In the genomic region with DNA sequence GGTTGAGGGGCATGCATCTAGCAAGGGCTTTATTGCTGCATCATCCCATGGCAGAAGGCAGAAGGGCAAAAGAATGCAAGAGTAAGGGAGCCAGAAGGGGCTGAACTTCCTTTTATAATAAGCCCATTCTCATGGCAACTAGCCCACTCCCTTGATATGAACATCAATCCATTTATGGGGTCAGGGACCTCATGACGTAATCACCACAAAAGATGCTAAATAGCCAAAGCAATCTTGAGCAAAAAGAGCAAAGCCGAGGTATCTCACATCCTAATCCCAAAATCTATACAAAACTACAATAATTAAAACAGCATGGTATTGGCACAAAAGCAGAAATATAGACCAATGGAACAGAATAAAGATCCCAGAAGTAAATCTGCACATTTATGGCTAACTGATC, we compare ENCODE assay signal across 7 cellular contexts.
"Had no signal": no experiment of that assay in that cellular context is flagged by ENCODE, and none has a peak within 500 bp of the region (broad histone marks: within the 10 kb centered on the region; RNA-seq: fewer than 3 reads in every experiment).

No MANE protein-coding gene starts in this region.

- H3K27ac ChIP-seq: HL-60, KMS-11 had no signal

- FAIRE-seq: HTR-8/SVneo, K562 had no signal

- H3K9ac ChIP-seq: KMS-11 had no signal

- ATAC-seq: K562 had no signal

- H3K4me3 ChIP-seq: K562 had no signal

- DNase-seq: IMR-90, KBM-7, KG1 had no signal

- H3K4me2 ChIP-seq: KMS-11 had no signal
